ENCODE assay signal across 1 cellular context in genomic region chr11:18270102-18270501, GRCh38.
TF ChIP-seq lines count a peak whose summit lies in the region.

No MANE protein-coding gene starts in this region.

TF ChIP-seq in HepG2, 621 proteins besides CTCF, POLR2A, EP300 and RAD21:
- TF ChIP-seq STAG1 (CRISPR knock-in tag; IDR thresholded peaks at IDR 0.05) (peak; percentile 60), NAIF1 (CRISPR knock-in tag; IDR thresholded peaks at IDR 0.05; ENCODE audit: borderline replicate concordance) (no peak), RBAK (CRISPR knock-in tag; IDR thresholded peaks at IDR 0.05) (no peak), SMC3 (IDR thresholded peaks at IDR 0.05; ENCODE audit: low read length) (peak; percentile 27; the same call in 1 of the 2 replicates), RERE (CRISPR knock-in tag; IDR thresholded peaks at IDR 0.05; ENCODE audit: low read depth) (no peak)
TF ChIP-seq in HepG2: peak in this region for 2.
